16 cellular contexts compared by ENCODE assay signal in the genomic region with DNA sequence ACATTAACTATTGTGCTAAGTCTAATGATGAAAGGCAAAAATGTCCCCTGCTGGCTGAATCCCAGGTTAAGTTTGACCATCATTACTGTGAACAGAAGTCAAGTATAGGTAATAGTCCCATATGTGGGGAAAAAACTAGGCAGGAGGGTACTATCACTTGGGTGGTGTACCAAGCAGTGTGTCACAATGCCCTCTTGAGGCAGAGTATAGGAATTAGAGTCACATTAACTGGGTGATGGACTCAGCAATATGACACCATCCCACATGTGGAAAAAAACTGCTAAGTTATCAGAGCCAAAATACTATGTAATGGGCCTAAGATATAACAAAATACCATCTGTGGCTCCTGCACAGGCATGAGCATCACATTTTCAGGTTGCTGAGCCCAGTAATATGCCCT.
A peak's percentile ranks its signal among the peaks of the same experiment; 100 is the strongest.
DNase-seq lines count a peak whose midpoint lies in the region; ATAC-seq, FAIRE-seq and TF ChIP-seq lines count a peak whose summit lies in the region.
"Had no signal": no experiment of that assay in that cellular context is flagged by ENCODE, and none has a peak within 500 bp of the region (broad histone marks: within the 10 kb centered on the region; RNA-seq: fewer than 3 reads in every experiment).

No MANE protein-coding gene starts in this region.

- no peaks in the 10 kb centered on the region for H3K27me3 ChIP-seq in spleen (replicated peaks in 1 of 7)
- H3K27me3 ChIP-seq: breast epithelium had no signal

- CTCF ChIA-PET in A549 (lab: Yijun Ruan, JAX), result no interaction called here

- ATAC-seq in A549 (peak in 1 of 2 experiments; percentile 57; a peak in 1 of 6 replicates), GM19397 (IDR thresholded peaks at IDR 0.05; ENCODE audit: unreplicated experiment) (no peak)
- ATAC-seq: natural killer cell, T-helper 17 cell had no signal

- H3K9me3 ChIP-seq in A549 (no peaks in the 10 kb centered on the region), spleen (no peaks in the 10 kb centered on the region)
- H3K9me3 ChIP-seq: breast epithelium, thoracic aorta had no signal

- H3K27ac ChIP-seq in A549, result no peak overlapping the region
- no peak overlapping the region for H3K27ac ChIP-seq in spleen
- H3K27ac ChIP-seq: breast epithelium, thoracic aorta had no signal

- H3K4me1 ChIP-seq in A549 (no peaks in the 10 kb centered on the region), spleen (no peaks in the 10 kb centered on the region)
- H3K4me1 ChIP-seq: breast epithelium had no signal

- no peaks in the 10 kb centered on the region for H3K36me3 ChIP-seq in spleen
- H3K36me3 ChIP-seq: breast epithelium, thoracic aorta had no signal

- TF ChIP-seq CTCF in A549 (IDR thresholded peaks at IDR 0.05), result 0 out of 3 replicates have a peak, but pooled peaks have one; percentile 7
- peak; percentile 38 for TF ChIP-seq CTCF in GM12864 (IDR thresholded peaks at IDR 0.05; ENCODE audit: low read depth, low read length, missing control alignments)
- peak in 3 of 11 experiments; percentile 13 to 24 (median 15) for TF ChIP-seq CTCF in spleen (IDR thresholded peaks at IDR 0.05 in 8 of 11, conservative IDR thresholded peaks at IDR 0.05 in 3 of 11)

- TF ChIP-seq POLR2A in A549 (IDR thresholded peaks at IDR 0.05; ENCODE audit: low read length) (no peak), spleen (IDR thresholded peaks at IDR 0.05) (no peak)

- DNase-seq in A549 (ENCODE audit: low read depth in 1 of 2, low spot score in 1 of 2) (peak in 1 of 2 experiments; percentile 3), GM12864 (ENCODE audit: low read depth) (no peak), NCI-H226 (peak; percentile 17), foreskin melanocyte (peak; percentile 2), NCI-H510A treated with DMSO at 0.1 percent for 48 hours (lab: John Stamatoyannopoulos, UW) (no peak), spleen (no peak)
- DNase-seq in stimulated activated naive CD4-positive, alpha-beta T cell treated with Interleukin-2 at 50 U/mL for 16 hours (lab: John Stamatoyannopoulos, UW), result no peak
- DNase-seq: activated T-cell treated with anti-CD3 and anti-CD28 coated beads, Interleukin-2, amount 50 U/mL, for 48 hours; CD8-positive, alpha-beta memory T cell; natural killer cell; stimulated activated CD4-positive, alpha-beta T cell treated with anti-CD3 and anti-CD28 coated beads, Interleukin-1b, Interleukin-23, amount 100 ng/mL, for 48 hours; T-helper 17 cell had no signal

- no peak for TF ChIP-seq RAD21 in A549 (conservative IDR thresholded peaks at IDR 0.05 in 1 of 2, IDR thresholded peaks at IDR 0.05 in 1 of 2)

- no peak overlapping the region for H3K4me2 ChIP-seq in A549

- H3K4me3 ChIP-seq in A549 (no peak overlapping the region), GM12864 (ENCODE audit: low read depth, low read length) (no peak overlapping the region), spleen (no peak overlapping the region)
- H3K4me3 ChIP-seq: breast epithelium, thoracic aorta had no signal

- POLR2A ChIA-PET in A549 (lab: Yijun Ruan, JAX), result no interaction called here

- intact Hi-C loops in spleen (cut with DNase I; ENCODE audit: low total_unique reads), result no loop called here

- no peak for TF ChIP-seq EP300 in A549 (IDR thresholded peaks at IDR 0.05)

- FAIRE-seq in A549 (lab: Jason Lieb, UNC), result no peak
- FAIRE-seq: GM18507 had no signal

TF ChIP-seq in A549, 52 proteins besides CTCF, POLR2A, EP300 and RAD21:
- TF ChIP-seq, protein P1, sequence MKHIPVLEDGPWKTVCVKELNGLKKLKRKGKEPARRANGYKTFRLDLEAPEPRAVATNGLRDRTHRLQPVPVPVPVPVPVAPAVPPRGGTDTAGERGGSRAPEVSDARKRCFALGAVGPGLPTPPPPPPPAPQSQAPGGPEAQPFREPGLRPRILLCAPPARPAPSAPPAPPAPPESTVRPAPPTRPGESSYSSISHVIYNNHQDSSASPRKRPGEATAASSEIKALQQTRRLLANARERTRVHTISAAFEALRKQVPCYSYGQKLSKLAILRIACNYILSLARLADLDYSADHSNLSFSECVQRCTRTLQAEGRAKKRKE (CRISPR knock-in tag; IDR thresholded peaks at IDR 0.05; ENCODE audit: low read depth), result no peak
- TF ChIP-seq, protein P2, sequence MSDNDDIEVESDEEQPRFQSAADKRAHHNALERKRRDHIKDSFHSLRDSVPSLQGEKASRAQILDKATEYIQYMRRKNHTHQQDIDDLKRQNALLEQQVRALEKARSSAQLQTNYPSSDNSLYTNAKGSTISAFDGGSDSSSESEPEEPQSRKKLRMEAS (IDR thresholded peaks at IDR 0.05), result no peak
- TF ChIP-seq HOXB13 (CRISPR knock-in tag; IDR thresholded peaks at IDR 0.05; ENCODE audit: low read depth) (no peak), CEBPB (IDR thresholded peaks at IDR 0.05) (no peak), HEYL (CRISPR knock-in tag; IDR thresholded peaks at IDR 0.05) (no peak), JUN (IDR thresholded peaks at IDR 0.05) (no peak), TP53 (CRISPR knock-in tag; IDR thresholded peaks at IDR 0.05) (no peak), NPAS2 (CRISPR knock-in tag; IDR thresholded peaks at IDR 0.05; ENCODE audit: borderline replicate concordance) (no peak), ZNF302 (CRISPR knock-in tag; IDR thresholded peaks at IDR 0.05) (no peak)
- TF ChIP-seq, protein P3, sequence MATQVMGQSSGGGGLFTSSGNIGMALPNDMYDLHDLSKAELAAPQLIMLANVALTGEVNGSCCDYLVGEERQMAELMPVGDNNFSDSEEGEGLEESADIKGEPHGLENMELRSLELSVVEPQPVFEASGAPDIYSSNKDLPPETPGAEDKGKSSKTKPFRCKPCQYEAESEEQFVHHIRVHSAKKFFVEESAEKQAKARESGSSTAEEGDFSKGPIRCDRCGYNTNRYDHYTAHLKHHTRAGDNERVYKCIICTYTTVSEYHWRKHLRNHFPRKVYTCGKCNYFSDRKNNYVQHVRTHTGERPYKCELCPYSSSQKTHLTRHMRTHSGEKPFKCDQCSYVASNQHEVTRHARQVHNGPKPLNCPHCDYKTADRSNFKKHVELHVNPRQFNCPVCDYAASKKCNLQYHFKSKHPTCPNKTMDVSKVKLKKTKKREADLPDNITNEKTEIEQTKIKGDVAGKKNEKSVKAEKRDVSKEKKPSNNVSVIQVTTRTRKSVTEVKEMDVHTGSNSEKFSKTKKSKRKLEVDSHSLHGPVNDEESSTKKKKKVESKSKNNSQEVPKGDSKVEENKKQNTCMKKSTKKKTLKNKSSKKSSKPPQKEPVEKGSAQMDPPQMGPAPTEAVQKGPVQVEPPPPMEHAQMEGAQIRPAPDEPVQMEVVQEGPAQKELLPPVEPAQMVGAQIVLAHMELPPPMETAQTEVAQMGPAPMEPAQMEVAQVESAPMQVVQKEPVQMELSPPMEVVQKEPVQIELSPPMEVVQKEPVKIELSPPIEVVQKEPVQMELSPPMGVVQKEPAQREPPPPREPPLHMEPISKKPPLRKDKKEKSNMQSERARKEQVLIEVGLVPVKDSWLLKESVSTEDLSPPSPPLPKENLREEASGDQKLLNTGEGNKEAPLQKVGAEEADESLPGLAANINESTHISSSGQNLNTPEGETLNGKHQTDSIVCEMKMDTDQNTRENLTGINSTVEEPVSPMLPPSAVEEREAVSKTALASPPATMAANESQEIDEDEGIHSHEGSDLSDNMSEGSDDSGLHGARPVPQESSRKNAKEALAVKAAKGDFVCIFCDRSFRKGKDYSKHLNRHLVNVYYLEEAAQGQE (IDR thresholded peaks at IDR 0.05), result no peak

Comparison
In these comparisons a context has a peak if more than half of its experiments do, and no peak if none do; other contexts are left out.
1. DNase-seq: peak in NCI-H226 (single experiment) and foreskin melanocyte (single experiment); none in GM12864 (single experiment), NCI-H510A treated with DMSO at 0.1 percent for 48 hours (single experiment), spleen (single experiment) and stimulated activated naive CD4-positive, alpha-beta T cell treated with Interleukin-2 at 50 U/mL for 16 hours (single experiment).